10 cellular contexts compared by ENCODE assay signal in genomic region chr6:90537723-90538407, GRCh38. TPM values are rescaled to one million over a fixed set of nuclear protein-coding genes. Genes with fewer than 3 reads are reported as not detected.
A peak's percentile ranks its signal among the peaks of the same experiment; 100 is the strongest.
DNase-seq lines count a peak whose midpoint lies in the region; ATAC-seq, FAIRE-seq and TF ChIP-seq lines count a peak whose summit lies in the region.
"Had no signal": no experiment of that assay in that cellular context is flagged by ENCODE, and none has a peak within 500 bp of the region (broad histone marks: within the 10 kb centered on the region; RNA-seq: fewer than 3 reads in every experiment).

No MANE protein-coding gene starts in this region.

- H3K4me1 ChIP-seq in GM12878 (ENCODE audit: control insufficient read depth, insufficient read depth, low read length) (peaks cover 4% of the 10 kb centered on the region; the same call in 1 of the 2 replicates), osteoblast (ENCODE audit: insufficient read depth, low read length) (peaks cover 21% of the 10 kb centered on the region), sigmoid colon (no peaks in the 10 kb centered on the region), Caco-2 (no peaks in the 10 kb centered on the region)

- WGBS in GM12878 (ENCODE audit: insufficient coverage, insufficient replicate concordance, low lambda C conversion rate, missing lambda C conversion rate): 30% methylated on average over 3 of the region's 3 CpGs
- WGBS in sigmoid colon, 2 donors: 20 to 53% methylated on average over 3 of the region's 3 CpGs

- peak; percentile 1 for DNase-seq in GM12878 (ENCODE audit: low read depth, low spot score)
- DNase-seq in osteoblast (ENCODE audit: insufficient read length, low spot score, missing footprints): no peak
- no peak for DNase-seq in DMS79 treated with DMSO at 0.1 percent for 48 hours (lab: John Stamatoyannopoulos, UW)
- DNase-seq in sigmoid colon: no peak
- no peak for DNase-seq in H7
- DNase-seq in Caco-2: no peak

- RAD21 ChIA-PET in GM12878 (lab: Charles Lee; ENCODE audit: unreplicated experiment): no interaction called here

- TF ChIP-seq RAD21 in GM12878 (IDR thresholded peaks at IDR 0.05; ENCODE audit: insufficient read depth, low read depth, low read length): no peak

- FAIRE-seq in GM12878 (lab: Jason Lieb, UNC): no peak

- no peaks in the 10 kb centered on the region for H3K9me3 ChIP-seq in GM12878 (replicated peaks; ENCODE audit: control insufficient read depth, insufficient read depth, low read length)
- no peaks in the 10 kb centered on the region for H3K9me3 ChIP-seq in osteoblast (ENCODE audit: low read depth, low read length)
- H3K9me3 ChIP-seq in sigmoid colon: no peaks in the 10 kb centered on the region
- no peaks in the 10 kb centered on the region for H3K9me3 ChIP-seq in Caco-2

- TF ChIP-seq POLR2A in GM12878 (IDR thresholded peaks at IDR 0.05; ENCODE audit: low read depth, low read length) (no peak), sigmoid colon (IDR thresholded peaks at IDR 0.05) (no peak)

- no peak overlapping the region for H2AFZ ChIP-seq in GM12878 (ENCODE audit: control insufficient read depth, low read depth, low read length)
- no peak overlapping the region for H2AFZ ChIP-seq in osteoblast (ENCODE audit: low read length)

- ATAC-seq in GM18867 (IDR thresholded peaks at IDR 0.05; ENCODE audit: unreplicated experiment) (peak; percentile 68), HG03378 (IDR thresholded peaks at IDR 0.05; ENCODE audit: unreplicated experiment) (peak; percentile 83), GM12878 (peak; percentile 54)
- ATAC-seq: Panc1 had no signal

- no peak overlapping the region for H3K4me3 Mint-ChIP-seq in Caco-2 (ENCODE audit: unreplicated experiment)
- H3K4me3 Mint-ChIP-seq: central memory CD8-positive, alpha-beta T cell had no signal

- peaks cover 2 to 3% of the 10 kb centered on the region in 2 experiments; a peak in 2 of 4 replicates for H3K36me3 ChIP-seq in GM12878 (ENCODE audit: control insufficient read depth in 2 of 2, insufficient read depth in 2 of 2, low read length in 1 of 2)
- peaks cover 40% of the 10 kb centered on the region for H3K36me3 ChIP-seq in osteoblast (ENCODE audit: insufficient read depth, low read length)
- H3K36me3 ChIP-seq in sigmoid colon: peaks cover 0 to 61% (median 3%) of the 10 kb centered on the region in 4 donors
- H3K36me3 ChIP-seq in H7 (replicated peaks; ENCODE audit: control insufficient read depth, insufficient read depth, low read length): no peaks in the 10 kb centered on the region
- H3K36me3 ChIP-seq in Caco-2 (ENCODE audit: control insufficient read depth, insufficient read depth, low read length): no peaks in the 10 kb centered on the region; the same call in 1 of the 2 replicates

- intact Hi-C loops in GM12878 (cut with micrococcal nuclease; ENCODE audit: unreplicated experiment) (no loop called here), sigmoid colon (cut with DNase I) (no loop called here), Caco-2 (cut with micrococcal nuclease; ENCODE audit: unreplicated experiment) (no loop called here)

- peaks cover 17% of the 10 kb centered on the region for H3K36me3 Mint-ChIP-seq in Caco-2 (ENCODE audit: insufficient read depth, unreplicated experiment)

- H4K20me1 ChIP-seq in GM12878 (ENCODE audit: control insufficient read depth, insufficient read depth): no peaks in the 10 kb centered on the region
- no peaks in the 10 kb centered on the region for H4K20me1 ChIP-seq in osteoblast (ENCODE audit: insufficient read depth, low read length)

- H3K27me3 Mint-ChIP-seq in Caco-2 (ENCODE audit: insufficient read depth, unreplicated experiment): no peaks in the 10 kb centered on the region
- H3K27me3 Mint-ChIP-seq: central memory CD8-positive, alpha-beta T cell had no signal

- POLR2A ChIA-PET in GM12878 (lab: Charles Lee) (no interaction called here), Caco-2 (lab: Charles Lee) (no interaction called here)

- H3K4me3 ChIP-seq in GM12878 (no peak overlapping the region), osteoblast (ENCODE audit: insufficient read depth, low read length) (no peak overlapping the region), sigmoid colon (no peak overlapping the region), H7 (ENCODE audit: insufficient read depth, low read depth, low read length) (no peak overlapping the region), Caco-2 (ENCODE audit: low read depth, low read length) (no peak overlapping the region)

- H3K27me3 ChIP-seq in GM12878 (replicated peaks in 1 of 2; ENCODE audit: control insufficient read depth in 2 of 2, insufficient read depth in 2 of 2, low read length in 1 of 2): no peaks in the 10 kb centered on the region
- no peaks in the 10 kb centered on the region for H3K27me3 ChIP-seq in osteoblast (ENCODE audit: insufficient read depth, low read length)
- no peaks in the 10 kb centered on the region for H3K27me3 ChIP-seq in sigmoid colon
- H3K27me3 ChIP-seq in H7 (ENCODE audit: control insufficient read depth, insufficient read depth, low read length): no peaks in the 10 kb centered on the region
- no peaks in the 10 kb centered on the region for H3K27me3 ChIP-seq in Caco-2 (replicated peaks; ENCODE audit: control insufficient read depth, insufficient read depth, low read length)

- no peaks in the 10 kb centered on the region for H3K9me3 Mint-ChIP-seq in Caco-2 (ENCODE audit: unreplicated experiment)
- H3K9me3 Mint-ChIP-seq: central memory CD8-positive, alpha-beta T cell had no signal

- no peak for TF ChIP-seq CTCF in GM12878 (IDR thresholded peaks at IDR 0.05 in 2 of 3, conservative IDR thresholded peaks at IDR 0.05 in 1 of 3; ENCODE audit: control insufficient read depth in 2 of 3, extremely low read depth in 1 of 3, insufficient read depth in 1 of 3, low read depth in 3 of 3, low read length in 3 of 3)
- no peak for TF ChIP-seq CTCF in osteoblast (IDR thresholded peaks at IDR 0.05; ENCODE audit: extremely low read depth, low read depth, low read length)
- TF ChIP-seq CTCF in sigmoid colon (IDR thresholded peaks at IDR 0.05): no peak
- TF ChIP-seq CTCF in Caco-2 (IDR thresholded peaks at IDR 0.05; ENCODE audit: insufficient read depth in 1 of 2, low read depth in 1 of 2, low read length in 1 of 2, severe bottlenecking in 1 of 2, unreplicated experiment in 1 of 2): no peak

- H3K4me2 ChIP-seq in GM12878 (ENCODE audit: control insufficient read depth, insufficient read depth) (peak overlapping the region; percentile 17; the same call in 1 of the 2 replicates), osteoblast (ENCODE audit: insufficient read depth, low read length) (no peak overlapping the region)

- in situ Hi-C loops in GM12878 (cut with MboI): no loop called here

- SMC1A ChIA-PET in GM12878 (lab: Charles Lee; ENCODE audit: uncharacterized antibody, unreplicated experiment): no interaction called here

- TF ChIP-seq EP300 in GM12878 (IDR thresholded peaks at IDR 0.05; ENCODE audit: borderline replicate concordance in 1 of 2, control insufficient read depth in 1 of 2, low read depth in 2 of 2, low read length in 2 of 2): no peak
- TF ChIP-seq EP300 in sigmoid colon (IDR thresholded peaks at IDR 0.05): no peak

- no peak overlapping the region for H3K9ac ChIP-seq in GM12878 (ENCODE audit: control insufficient read depth, insufficient read depth, low read length)

- no peaks in the 10 kb centered on the region for H3K4me1 Mint-ChIP-seq in Caco-2 (ENCODE audit: low read depth, unreplicated experiment)
- H3K4me1 Mint-ChIP-seq: central memory CD8-positive, alpha-beta T cell had no signal

- no peak overlapping the region for H3K27ac ChIP-seq in GM12878 (ENCODE audit: control insufficient read depth, insufficient read depth)
- peak overlapping the region; percentile 35 for H3K27ac ChIP-seq in osteoblast (ENCODE audit: low read depth, low read length)
- no peak overlapping the region for H3K27ac ChIP-seq in sigmoid colon

- BruUV-seq in GM12878 (replicated peaks; lab: Mats Ljungman, UMichigan) (no TSS peak), Caco-2 (replicated peaks; lab: Mats Ljungman, UMichigan) (no TSS peak)

- H3K79me2 ChIP-seq in GM12878 (ENCODE audit: control insufficient read depth, insufficient read depth, low read length) (no peaks in the 10 kb centered on the region), osteoblast (ENCODE audit: insufficient read depth, low read length) (peaks cover 2% of the 10 kb centered on the region)

- CTCF ChIA-PET in GM12878 (lab: Yijun Ruan, JAX) (interaction anchor here (0.6 to 1.3 kb wide), 3 partner anchors 12 to 145 kb away, joined by 3 read pairs; no protein-coding TSS in a partner anchor), Caco-2 (lab: Charles Lee) (no interaction called here)

- no peak overlapping the region for H3K27ac Mint-ChIP-seq in Caco-2 (ENCODE audit: unreplicated experiment)

TF ChIP-seq in GM12878, 131 proteins besides CTCF, POLR2A, EP300 and RAD21 (continues in another document):
- TF ChIP-seq NRF1 (conservative IDR thresholded peaks at IDR 0.05; ENCODE audit: low read depth, low read length) (no peak), MYB (IDR thresholded peaks at IDR 0.05; ENCODE audit: borderline replicate concordance, low read depth, low read length) (no peak), IRF4 (IDR thresholded peaks at IDR 0.05; ENCODE audit: low read depth, low read length) (no peak), MXI1 (IDR thresholded peaks at IDR 0.05; ENCODE audit: low read depth, low read length) (no peak), ATF7 (IDR thresholded peaks at IDR 0.05; ENCODE audit: low read depth) (peak; percentile 83)

RNA-seq across cellular contexts. Expression of gene MAP3K7, which starts 49.0 kb away (rescaled TPM):
- 78.4 and 84.1 TPM in 2 replicates for total RNA-seq in GM12878 (2013; cell fraction: nucleolus; rRNA removed)
- total RNA-seq in GM12878 (2014; rRNA removed) (18.2 and 18.8 TPM in 2 replicates), GM12878 (2014; rRNA removed; fragmentation: Illumina TruSeq; extraction: Trizol) (28.7 and 28.9 TPM in 2 replicates), GM12878 (2021) (19.2 and 20.3 TPM in 2 replicates), osteoblast (38.4 and 39.2 TPM in 2 replicates), sigmoid colon (10 to 100 TPM; 21.2 to 25.3 (median 23.5) TPM), Caco-2 (2022) (27.0 and 27.7 TPM in 2 replicates)
- 8.2 TPM for polyA plus RNA-seq in GM12878 (2011; ENCODE audit: low read depth)
- polyA plus RNA-seq in GM12878 (2011; rRNA removed) (42.6 and 58.1 TPM in 2 replicates), GM12878 (2014; fragmentation: Illumina TruSeq; extraction: Trizol) (29.4 and 36.0 TPM in 2 replicates), GM12878 (2014; fragmentation: Nextera tagmentation; extraction: Ambion mirVana) (10 to 100 TPM in 1 of 2 experiments, 1 to 10 TPM in 1; 7.0 to 13.4 TPM), GM12878 (2014; rRNA removed) (18.4 and 22.0 TPM in 2 replicates), GM12878 (2016; fragmentation: Nextera tagmentation; extraction: Ambion mirVana) (10 to 100 TPM; 22.0 to 22.8 TPM), sigmoid colon (10 to 100 TPM in 2 of 3 donors, 1 to 10 TPM in 1; 7.9 to 10.8 (median 10.2) TPM)
- polyA plus RNA-seq in GM12878 (2011; cell fraction: cytosol; rRNA removed): 15.6 and 18.5 TPM in 2 replicates
- 77.0 and 97.4 TPM in 2 replicates for polyA plus RNA-seq in GM12878 (2011; cell fraction: nucleus; rRNA removed)
- 11.3 and 15.1 TPM in 2 replicates for polyA plus RNA-seq in GM12878 (2012)
- polyA minus RNA-seq in GM12878 (2011; rRNA and poly(A)+ RNA removed): 26.5 and 33.8 TPM in 2 replicates
- 8.7 and 9.5 TPM in 2 replicates for polyA minus RNA-seq in GM12878 (2011; cell fraction: cytosol; rRNA and poly(A)+ RNA removed)
- 44.2 and 57.5 TPM in 2 replicates for polyA minus RNA-seq in GM12878 (2011; cell fraction: nucleus; rRNA and poly(A)+ RNA removed)
- total RNA-seq in H7 (2014; rRNA removed; shearing (Covaris generic)): 35.2 and 46.8 TPM in 2 replicates
